ENCODE assay signal across 10 cellular contexts in genomic region chr3:51268132-51268531, GRCh38.
"Had no signal": no experiment of that assay in that cellular context is flagged by ENCODE, and none has a peak within 500 bp of the region (broad histone marks: within the 10 kb centered on the region; RNA-seq: fewer than 3 reads in every experiment).

No MANE protein-coding gene starts in this region.

- H3K27ac Mint-ChIP-seq: HFFc6 had no signal

- H3K4me3 ChIP-seq: GM23248, HAP-1, K562 had no signal

- ATAC-seq: HCT116, K562 had no signal

- H2AFZ ChIP-seq: GM23248 had no signal

- H3K27ac ChIP-seq: GM23248, HL-60 had no signal

- H3K9me3 Mint-ChIP-seq: HFFc6 had no signal

- H3K9ac ChIP-seq: GM23248 had no signal

- H3K4me3 Mint-ChIP-seq: HFFc6 had no signal

- H3K36me3 ChIP-seq: HAP-1 had no signal

- DNase-seq: GM23248, GOT3, H7, HFFc6, IMR-90, KG1 had no signal

- H3K9me3 ChIP-seq: HAP-1 had no signal

- FAIRE-seq: K562 had no signal

- H3K4me1 ChIP-seq: HAP-1 had no signal
